ENCODE assay signal across 8 cellular contexts in genomic region chr17:40791808-40792436, GRCh38. TPM values are rescaled to one million over a fixed set of nuclear protein-coding genes. Genes with fewer than 3 reads are reported as not detected.
DNase-seq lines count a peak whose midpoint lies in the region; ATAC-seq and TF ChIP-seq lines count a peak whose summit lies in the region.

No MANE protein-coding gene starts in this region.

- no peak overlapping the region for H3K27ac Mint-ChIP-seq in WTC11

- H3K27me3 ChIP-seq in uterus: no peaks in the 10 kb centered on the region

- no peaks in the 10 kb centered on the region for H3K9me3 ChIP-seq in uterus

- peak overlapping the region in 1 of 2 donors; percentile 12 for H3K27ac ChIP-seq in uterus

- POLR2A ChIA-PET in WTC11 (lab: Charles Lee): no interaction called here

- no peak for TF ChIP-seq POLR2A in uterus (IDR thresholded peaks at IDR 0.05)

- no peak overlapping the region for H3K4me3 ChIP-seq in uterus

- no peak for DNase-seq in Right ventricle myocardium inferior (ENCODE audit: missing footprints)
- DNase-seq in cardiac septum (ENCODE audit: low spot score): no peak
- no peak for DNase-seq in WTC11 (ENCODE audit: low spot score)
- peak; percentile 26 for DNase-seq in iPS-NIHi11 (ENCODE audit: low spot score)
- DNase-seq in uterus: no peak
- DNase-seq in DMS 273 (lab: John Stamatoyannopoulos, UW; ENCODE audit: unreplicated experiment): no peak
- no peak for DNase-seq in NOMO-1 (lab: John Stamatoyannopoulos, UW; ENCODE audit: unreplicated experiment in 2 of 2)

- H3K36me3 Mint-ChIP-seq in WTC11: no peaks in the 10 kb centered on the region

- H3K4me3 Mint-ChIP-seq in WTC11: no peak overlapping the region

- intact Hi-C loops in Right ventricle myocardium inferior (cut with DNase I) (loop anchor here (5.0 kb wide), 1 partner anchor 170 kb away; no protein-coding TSS in a partner anchor), cardiac septum (cut with DNase I) (loop anchor here (5.0 kb wide), 1 partner anchor 170 kb away; no protein-coding TSS in a partner anchor), uterus (cut with DNase I; ENCODE audit: low total_unique reads) (loop anchor here (5.0 kb wide), 1 partner anchor 175 kb away; no protein-coding TSS in a partner anchor)

- H3K4me1 Mint-ChIP-seq in WTC11: no peaks in the 10 kb centered on the region

- H3K27me3 Mint-ChIP-seq in WTC11 (ENCODE audit: low read depth): peaks cover 8% of the 10 kb centered on the region

- no peaks in the 10 kb centered on the region for H3K36me3 ChIP-seq in uterus

- no peaks in the 10 kb centered on the region for H3K4me1 ChIP-seq in uterus

- CTCF ChIA-PET in WTC11 (lab: Charles Lee): interaction anchor here (1.0 to 3.6 kb wide), 5 partner anchors 12 to 175 kb away, joined by 3 to 28 read pairs (median 4); no protein-coding TSS in a partner anchor

- TF ChIP-seq CTCF in WTC11 (IDR thresholded peaks at IDR 0.05) (peak; percentile 27; the same call in 1 of the 2 replicates), uterus (IDR thresholded peaks at IDR 0.05) (peak; percentile 55 to 76 (median 64))

- ATAC-seq in Right ventricle myocardium inferior (peak; percentile 73), WTC11 (no peak; the same call in 1 of the 2 replicates), GM21423 (IDR thresholded peaks at IDR 0.05; ENCODE audit: unreplicated experiment) (no peak)

- no peaks in the 10 kb centered on the region for H3K9me3 Mint-ChIP-seq in WTC11

TF ChIP-seq in WTC11, 78 proteins besides CTCF, POLR2A, EP300 and RAD21:
- TF ChIP-seq ZNF121 (CRISPR knock-in tag; IDR thresholded peaks at IDR 0.05): no peak
- TF ChIP-seq MXD4 (CRISPR knock-in tag; IDR thresholded peaks at IDR 0.05; ENCODE audit: borderline replicate concordance): no peak
- TF ChIP-seq, protein P1, sequence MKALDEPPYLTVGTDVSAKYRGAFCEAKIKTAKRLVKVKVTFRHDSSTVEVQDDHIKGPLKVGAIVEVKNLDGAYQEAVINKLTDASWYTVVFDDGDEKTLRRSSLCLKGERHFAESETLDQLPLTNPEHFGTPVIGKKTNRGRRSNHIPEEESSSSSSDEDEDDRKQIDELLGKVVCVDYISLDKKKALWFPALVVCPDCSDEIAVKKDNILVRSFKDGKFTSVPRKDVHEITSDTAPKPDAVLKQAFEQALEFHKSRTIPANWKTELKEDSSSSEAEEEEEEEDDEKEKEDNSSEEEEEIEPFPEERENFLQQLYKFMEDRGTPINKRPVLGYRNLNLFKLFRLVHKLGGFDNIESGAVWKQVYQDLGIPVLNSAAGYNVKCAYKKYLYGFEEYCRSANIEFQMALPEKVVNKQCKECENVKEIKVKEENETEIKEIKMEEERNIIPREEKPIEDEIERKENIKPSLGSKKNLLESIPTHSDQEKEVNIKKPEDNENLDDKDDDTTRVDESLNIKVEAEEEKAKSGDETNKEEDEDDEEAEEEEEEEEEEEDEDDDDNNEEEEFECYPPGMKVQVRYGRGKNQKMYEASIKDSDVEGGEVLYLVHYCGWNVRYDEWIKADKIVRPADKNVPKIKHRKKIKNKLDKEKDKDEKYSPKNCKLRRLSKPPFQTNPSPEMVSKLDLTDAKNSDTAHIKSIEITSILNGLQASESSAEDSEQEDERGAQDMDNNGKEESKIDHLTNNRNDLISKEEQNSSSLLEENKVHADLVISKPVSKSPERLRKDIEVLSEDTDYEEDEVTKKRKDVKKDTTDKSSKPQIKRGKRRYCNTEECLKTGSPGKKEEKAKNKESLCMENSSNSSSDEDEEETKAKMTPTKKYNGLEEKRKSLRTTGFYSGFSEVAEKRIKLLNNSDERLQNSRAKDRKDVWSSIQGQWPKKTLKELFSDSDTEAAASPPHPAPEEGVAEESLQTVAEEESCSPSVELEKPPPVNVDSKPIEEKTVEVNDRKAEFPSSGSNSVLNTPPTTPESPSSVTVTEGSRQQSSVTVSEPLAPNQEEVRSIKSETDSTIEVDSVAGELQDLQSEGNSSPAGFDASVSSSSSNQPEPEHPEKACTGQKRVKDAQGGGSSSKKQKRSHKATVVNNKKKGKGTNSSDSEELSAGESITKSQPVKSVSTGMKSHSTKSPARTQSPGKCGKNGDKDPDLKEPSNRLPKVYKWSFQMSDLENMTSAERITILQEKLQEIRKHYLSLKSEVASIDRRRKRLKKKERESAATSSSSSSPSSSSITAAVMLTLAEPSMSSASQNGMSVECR (CRISPR knock-in tag; IDR thresholded peaks at IDR 0.05; ENCODE audit: borderline replicate concordance): no peak
- TF ChIP-seq NFATC4 (CRISPR knock-in tag; IDR thresholded peaks at IDR 0.05): no peak
- TF ChIP-seq, protein P2, sequence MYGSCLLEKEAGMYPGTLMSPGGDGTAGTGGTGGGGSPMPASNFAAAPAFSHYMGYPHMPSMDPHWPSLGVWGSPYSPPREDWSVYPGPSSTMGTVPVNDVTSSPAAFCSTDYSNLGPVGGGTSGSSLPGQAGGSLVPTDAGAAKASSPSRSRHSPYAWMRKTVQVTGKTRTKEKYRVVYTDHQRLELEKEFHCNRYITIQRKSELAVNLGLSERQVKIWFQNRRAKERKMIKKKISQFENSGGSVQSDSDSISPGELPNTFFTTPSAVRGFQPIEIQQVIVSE (CRISPR knock-in tag; IDR thresholded peaks at IDR 0.05; ENCODE audit: borderline replicate concordance): no peak
- no peak for TF ChIP-seq SP1 (CRISPR knock-in tag; conservative IDR thresholded peaks at IDR 0.05)
TF ChIP-seq in WTC11: peak in this region for 0.

RNA-seq across cellular contexts. Expression of gene KRT28, which starts 7.8 kb away (rescaled TPM):
- total RNA-seq in Right ventricle myocardium inferior (not detected), cardiac septum (not detected), WTC11 (2021) (not detected in 3 replicates), uterus (not detected)

RNA-seq across cellular contexts. Expression of gene KRT27, which starts 9.6 kb away (rescaled TPM):
- not detected for total RNA-seq in Right ventricle myocardium inferior
- total RNA-seq in cardiac septum: not detected
- total RNA-seq in WTC11 (2021): not detected in 3 replicates
- total RNA-seq in uterus: not detected

RNA-seq across cellular contexts. Expression of gene KRT26, which starts 19.9 kb away (rescaled TPM):
- not detected for total RNA-seq in Right ventricle myocardium inferior
- total RNA-seq in cardiac septum: not detected
- total RNA-seq in WTC11 (2021): not detected in 3 replicates
- total RNA-seq in uterus: not detected

RNA-seq across cellular contexts. Expression of gene KRT10, which starts 30.5 kb away (rescaled TPM):
- total RNA-seq in Right ventricle myocardium inferior: 48.0 TPM
- total RNA-seq in cardiac septum: 45.2 TPM
- total RNA-seq in WTC11 (2021): 23.2 to 27.6 TPM (median 24.2 TPM) in 3 replicates
- 10 to 100 TPM in 2 of 4 donors, 1 to 10 TPM in 1, not detected in 1; 6.9 to 47.1 (median 39.8) TPM for total RNA-seq in uterus

RNA-seq across cellular contexts. Expression of gene KRT25, which starts 36.8 kb away (rescaled TPM):
- not detected for total RNA-seq in Right ventricle myocardium inferior
- not detected for total RNA-seq in cardiac septum
- not detected in 3 replicates for total RNA-seq in WTC11 (2021)
- total RNA-seq in uterus: not detected
